11 cellular contexts compared by ENCODE assay signal in genomic region chr21:29235714-29236197, GRCh38.
DNase-seq lines count a peak whose midpoint lies in the region; ATAC-seq and TF ChIP-seq lines count a peak whose summit lies in the region.
"Had no signal": no experiment of that assay in that cellular context is flagged by ENCODE, and none has a peak within 500 bp of the region (broad histone marks: within the 10 kb centered on the region; RNA-seq: fewer than 3 reads in every experiment).

No MANE protein-coding gene starts in this region.

- no peak overlapping the region for H3K4me3 ChIP-seq in IMR-90 (ENCODE audit: insufficient read depth, low read depth, low read length)
- H3K4me3 ChIP-seq: SJSA1 had no signal

- DNase-seq in NOMO-1 (lab: John Stamatoyannopoulos, UW; ENCODE audit: unreplicated experiment in 2 of 2) (peak; percentile 4 to 56), NOMO-1 treated with dmso at 0.1 percent for 144 hours (lab: John Stamatoyannopoulos, UW; ENCODE audit: unreplicated experiment) (no peak), IMR-90 (no peak), NCI-H146 treated with DMSO at 0.1 percent for 48 hours (lab: John Stamatoyannopoulos, UW; ENCODE audit: unreplicated experiment) (no peak), ecto neural progenitor cell (ENCODE audit: low spot score) (no peak), NCI-H524 (lab: John Stamatoyannopoulos, UW) (no peak)
- DNase-seq: 8988T had no signal

- peaks cover 4% of the 10 kb centered on the region for H3K27me3 Mint-ChIP-seq in stimulated activated naive CD8-positive, alpha-beta T cell treated with anti-CD3 and anti-CD28 coated beads, Interleukin-15, Interleukin-2, amounts not matched to agents 100 ng/mL and 50 ng/mL, for 24 hours
- H3K27me3 Mint-ChIP-seq: progenitor cell of endocrine pancreas had no signal

- no peak overlapping the region for H3K4me2 ChIP-seq in IMR-90 (ENCODE audit: low read depth, low read length)

- H3K23ac ChIP-seq in IMR-90 (ENCODE audit: low read depth, low read length), result no peak overlapping the region

- peaks cover 17% of the 10 kb centered on the region for H3K4me1 ChIP-seq in IMR-90 (ENCODE audit: control insufficient read depth, insufficient read depth, low read length)

- H3K9ac ChIP-seq in IMR-90 (ENCODE audit: low read depth, low read length), result no peak overlapping the region

- no peak overlapping the region for H3K27ac ChIP-seq in IMR-90 (ENCODE audit: insufficient read depth, low read length)
- H3K27ac ChIP-seq: SJSA1 had no signal

- no peak overlapping the region for H2AFZ ChIP-seq in IMR-90 (replicated peaks; ENCODE audit: low read length, poor library complexity)

- no peaks in the 10 kb centered on the region for H3K36me3 ChIP-seq in IMR-90 (ENCODE audit: control insufficient read depth, insufficient read depth, low read length)
- H3K36me3 ChIP-seq: SJSA1 had no signal

- no peak overlapping the region for H4K91ac ChIP-seq in IMR-90 (ENCODE audit: insufficient read depth, low read depth, low read length)

- no peak overlapping the region for H2AK5ac ChIP-seq in IMR-90 (ENCODE audit: low read depth, low read length)

- no peak overlapping the region for H3K56ac ChIP-seq in IMR-90 (ENCODE audit: extremely low read depth, insufficient read depth, low read length)

- no peaks in the 10 kb centered on the region for H3K9me3 Mint-ChIP-seq in stimulated activated naive CD8-positive, alpha-beta T cell treated with anti-CD3 and anti-CD28 coated beads, Interleukin-15, Interleukin-2, amounts not matched to agents 100 ng/mL and 50 ng/mL, for 24 hours

- H2BK20ac ChIP-seq in IMR-90 (ENCODE audit: low read depth, low read length), result no peak overlapping the region

- no peak overlapping the region for H3K18ac ChIP-seq in IMR-90 (ENCODE audit: low read depth, low read length)

- no peak overlapping the region for H3K4me3 Mint-ChIP-seq in stimulated activated naive CD8-positive, alpha-beta T cell treated with anti-CD3 and anti-CD28 coated beads, Interleukin-15, Interleukin-2, amounts not matched to agents 100 ng/mL and 50 ng/mL, for 24 hours

- no peak overlapping the region for H3K14ac ChIP-seq in IMR-90 (replicated peaks; ENCODE audit: low read depth, low read length)

- ATAC-seq in HG02678 (IDR thresholded peaks at IDR 0.05; ENCODE audit: unreplicated experiment), result peak; percentile 47
- ATAC-seq in IMR-90 (ENCODE audit: low read depth), result no peak

- no TSS peak for BruUV-seq in IMR-90 (replicated peaks; lab: Mats Ljungman, UMichigan)

- no peak for TF ChIP-seq CTCF in IMR-90 (conservative IDR thresholded peaks at IDR 0.05; ENCODE audit: low read depth, low read length)

- no peaks in the 10 kb centered on the region for H4K20me1 ChIP-seq in IMR-90 (ENCODE audit: insufficient read depth, low read length)

- TF ChIP-seq POLR2A in IMR-90 (IDR thresholded peaks at IDR 0.05; ENCODE audit: low read depth, low read length), result no peak

- in situ Hi-C loops in IMR-90 (cut with MboI; ENCODE audit: low sequenced_read_pairs), result no loop called here

- no peak overlapping the region for H4K8ac ChIP-seq in IMR-90 (ENCODE audit: low read depth in 2 of 2, low read length in 2 of 2)

- dilution Hi-C loops in IMR-90 (cut with HindIII; ENCODE audit: low sequenced_read_pairs, unreplicated experiment), result no loop called here

- no peaks in the 10 kb centered on the region for H3K79me1 ChIP-seq in IMR-90 (ENCODE audit: low read depth in 1 of 2, low read length in 2 of 2)

- intact Hi-C loops in IMR-90 (cut with micrococcal nuclease), result no loop called here

- no peak overlapping the region for H2BK15ac ChIP-seq in IMR-90 (ENCODE audit: low read depth, low read length)

- no peaks in the 10 kb centered on the region for H3K9me3 ChIP-seq in IMR-90 (ENCODE audit: control insufficient read depth, insufficient read depth, low read length)

- 0 out of 2 replicates have a peak overlapping the region, but pooled peaks have one; percentile 18 for H2BK120ac ChIP-seq in IMR-90 (ENCODE audit: low read depth, low read length)

- H2AK9ac ChIP-seq in IMR-90 (replicated peaks; ENCODE audit: low read depth, low read length, poor library complexity), result no peak overlapping the region

- H3K4me1 Mint-ChIP-seq in stimulated activated naive CD8-positive, alpha-beta T cell treated with anti-CD3 and anti-CD28 coated beads, Interleukin-15, Interleukin-2, amounts not matched to agents 100 ng/mL and 50 ng/mL, for 24 hours (ENCODE audit: low read depth), result peaks cover 57% of the 10 kb centered on the region

- CTCF ChIA-PET in IMR-90 (lab: Yijun Ruan, JAX), result no interaction called here

- no peak overlapping the region for H2BK5ac ChIP-seq in IMR-90 (ENCODE audit: low read depth, low read length, poor library complexity, severe bottlenecking)

- POLR2A ChIA-PET in IMR-90 (lab: Charles Lee; ENCODE audit: unreplicated experiment), result no interaction called here

- H3K9me1 ChIP-seq in IMR-90 (ENCODE audit: insufficient read depth, low read length), result peaks cover 4% of the 10 kb centered on the region; the same call in 1 of the 2 replicates

- no peak overlapping the region for H3K4ac ChIP-seq in IMR-90 (ENCODE audit: low read depth, low read length)

- peak overlapping the region; percentile 16 for H3K27ac Mint-ChIP-seq in stimulated activated naive CD8-positive, alpha-beta T cell treated with anti-CD3 and anti-CD28 coated beads, Interleukin-15, Interleukin-2, amounts not matched to agents 100 ng/mL and 50 ng/mL, for 24 hours

- 100% methylated on average over 1 of the region's 4 CpGs; no CpG with 5 or more reads in 1 of the 2 experiments for WGBS in IMR-90 (ENCODE audit: extremely low coverage in 2 of 2, insufficient read length in 1 of 2), 2 experiments

- no peaks in the 10 kb centered on the region for H3K36me3 Mint-ChIP-seq in stimulated activated naive CD8-positive, alpha-beta T cell treated with anti-CD3 and anti-CD28 coated beads, Interleukin-15, Interleukin-2, amounts not matched to agents 100 ng/mL and 50 ng/mL, for 24 hours (ENCODE audit: low read depth)

- TF ChIP-seq RAD21 in IMR-90 (IDR thresholded peaks at IDR 0.05; ENCODE audit: low read length), result no peak

- no peaks in the 10 kb centered on the region for H3K27me3 ChIP-seq in IMR-90 (ENCODE audit: control insufficient read depth, insufficient read depth, low read length)
- H3K27me3 ChIP-seq: SJSA1 had no signal

- H4K5ac ChIP-seq in IMR-90 (ENCODE audit: low read depth, low read length), result no peak overlapping the region

TF ChIP-seq in IMR-90, 13 proteins besides CTCF, POLR2A, EP300 and RAD21:
- TF ChIP-seq RCOR1 (IDR thresholded peaks at IDR 0.05; ENCODE audit: insufficient replicate concordance, low read length), result no peak
- no peak for TF ChIP-seq MXI1 (IDR thresholded peaks at IDR 0.05; ENCODE audit: borderline replicate concordance, low read depth, low read length)
- no peak for TF ChIP-seq CEBPB (IDR thresholded peaks at IDR 0.05; ENCODE audit: low read depth, low read length)
- TF ChIP-seq RFX5 (IDR thresholded peaks at IDR 0.05; ENCODE audit: low read depth, low read length), result no peak

Comparison
In these comparisons a context has a peak if more than half of its experiments do, and no peak if none do; other contexts are left out.
1. DNase-seq: peak in NOMO-1 (2 of 2); none in NOMO-1 treated with dmso at 0.1 percent for 144 hours (single experiment), IMR-90 (single experiment), NCI-H146 treated with DMSO at 0.1 percent for 48 hours (single experiment), ecto neural progenitor cell (single experiment) and NCI-H524 (0 of 2).